In genomic region chr18:23936371-23936958, GRCh38 we compare ENCODE assay signal across 22 cellular contexts.
A peak's percentile ranks its signal among the peaks of the same experiment; 100 is the strongest.
DNase-seq lines count a peak whose midpoint lies in the region; ATAC-seq, FAIRE-seq and TF ChIP-seq lines count a peak whose summit lies in the region.
"Had no signal": no experiment of that assay in that cellular context is flagged by ENCODE, and none has a peak within 500 bp of the region (broad histone marks: within the 10 kb centered on the region; RNA-seq: fewer than 3 reads in every experiment).

No MANE protein-coding gene starts in this region.

- POLR2A ChIA-PET in IMR-90 (lab: Charles Lee; ENCODE audit: unreplicated experiment), result no interaction called here
- POLR2A ChIA-PET in GM12878 (lab: Charles Lee), result interaction anchor here (0.9 kb wide), 1 partner anchor 9 kb away, joined by 5 read pairs; no protein-coding TSS in a partner anchor

- H3K4me2 ChIP-seq in IMR-90 (ENCODE audit: low read depth, low read length) (no peak overlapping the region), GM12878 (ENCODE audit: control insufficient read depth, insufficient read depth) (no peak overlapping the region)
- H3K4me2 ChIP-seq: smooth muscle cell had no signal

- H3K27ac Mint-ChIP-seq in activated naive CD8-positive, alpha-beta T cell, result peak overlapping the region; percentile 46
- no peak overlapping the region for H3K27ac Mint-ChIP-seq in activated naive CD8-positive, alpha-beta T cell treated with anti-CD3 and anti-CD28 coated beads, Interleukin-2, amount 50 U/mL, for 24 hours
- H3K27ac Mint-ChIP-seq in stimulated activated naive B cell treated with anti-CD40 and anti-IgM and Interleukin-4, amounts not matched to agents 10 μg/mL and 1 μg/mL and 100 μg/mL, for 72 hours, result peak overlapping the region; percentile 63
- H3K27ac Mint-ChIP-seq: activated B cell treated with CpG ODN at 0.5 μM for 24 hours had no signal

- no peaks in the 10 kb centered on the region for H3K79me1 ChIP-seq in IMR-90 (ENCODE audit: low read depth in 1 of 2, low read length in 2 of 2)

- SMC1A ChIA-PET in GM12878 (lab: Charles Lee; ENCODE audit: uncharacterized antibody, unreplicated experiment), result interaction anchor here (0.8 to 1.7 kb wide), 3 partner anchors 9 to 310 kb away, joined by 3 to 6 read pairs (median 3); no protein-coding TSS in a partner anchor

- CTCF ChIA-PET in IMR-90 (lab: Yijun Ruan, JAX) (no interaction called here), GM12878 (lab: Yijun Ruan, JAX) (interaction anchor here (2.0 kb wide), 1 partner anchor 18 kb away, joined by 7 read pairs; no protein-coding TSS in a partner anchor)

- H3K9me1 ChIP-seq in IMR-90 (ENCODE audit: insufficient read depth, low read length), result no peaks in the 10 kb centered on the region

- H2AK9ac ChIP-seq in IMR-90 (replicated peaks; ENCODE audit: low read depth, low read length, poor library complexity), result no peak overlapping the region

- H2AFZ ChIP-seq in IMR-90 (replicated peaks; ENCODE audit: low read length, poor library complexity) (no peak overlapping the region), GM12878 (ENCODE audit: control insufficient read depth, low read depth, low read length) (no peak overlapping the region)

- H2BK15ac ChIP-seq in IMR-90 (ENCODE audit: low read depth, low read length), result 0 out of 3 replicates have a peak overlapping the region, but pooled peaks have one; percentile 26

- H3K14ac ChIP-seq in IMR-90 (replicated peaks; ENCODE audit: low read depth, low read length), result no peak overlapping the region

- intact Hi-C loops in IMR-90 (cut with micrococcal nuclease), result no loop called here
- intact Hi-C loops in GM12878 (cut with micrococcal nuclease; ENCODE audit: unreplicated experiment), result no loop called here

- H4K20me1 ChIP-seq in IMR-90 (ENCODE audit: insufficient read depth, low read length), result no peaks in the 10 kb centered on the region
- H4K20me1 ChIP-seq in GM12878 (ENCODE audit: control insufficient read depth, insufficient read depth), result no peaks in the 10 kb centered on the region

- H3K4me3 ChIP-seq in IMR-90 (ENCODE audit: insufficient read depth, low read depth, low read length) (no peak overlapping the region), GM12878 (no peak overlapping the region)
- H3K4me3 ChIP-seq: left ventricle myocardium inferior, smooth muscle cell, vagina had no signal

- no peak overlapping the region for H4K8ac ChIP-seq in IMR-90 (ENCODE audit: low read depth in 2 of 2, low read length in 2 of 2)

- H3K4me3 Mint-ChIP-seq in activated naive CD8-positive, alpha-beta T cell, result no peak overlapping the region
- H3K4me3 Mint-ChIP-seq in activated naive CD8-positive, alpha-beta T cell treated with anti-CD3 and anti-CD28 coated beads, Interleukin-2, amount 50 U/mL, for 24 hours, result no peak overlapping the region
- no peak overlapping the region for H3K4me3 Mint-ChIP-seq in stimulated activated naive B cell treated with anti-CD40 and anti-IgM and Interleukin-4, amounts not matched to agents 10 μg/mL and 1 μg/mL and 100 μg/mL, for 72 hours
- H3K4me3 Mint-ChIP-seq: activated B cell treated with CpG ODN at 0.5 μM for 24 hours had no signal

- TF ChIP-seq EP300 in GM12878 (IDR thresholded peaks at IDR 0.05; ENCODE audit: borderline replicate concordance in 1 of 2, control insufficient read depth in 1 of 2, low read depth in 2 of 2, low read length in 2 of 2), result no peak

- H3K36me3 ChIP-seq in IMR-90 (ENCODE audit: control insufficient read depth, insufficient read depth, low read length) (no peaks in the 10 kb centered on the region), GM12878 (ENCODE audit: control insufficient read depth in 2 of 2, insufficient read depth in 2 of 2, low read length in 1 of 2) (no peaks in the 10 kb centered on the region)

- no peak overlapping the region for H3K56ac ChIP-seq in IMR-90 (ENCODE audit: extremely low read depth, insufficient read depth, low read length)

- H3K18ac ChIP-seq in IMR-90 (ENCODE audit: low read depth, low read length), result no peak overlapping the region

- H3K9ac ChIP-seq in IMR-90 (ENCODE audit: low read depth, low read length), result no peak overlapping the region
- H3K9ac ChIP-seq in GM12878 (ENCODE audit: control insufficient read depth, insufficient read depth, low read length), result no peak overlapping the region

- H3K27me3 Mint-ChIP-seq in activated naive CD8-positive, alpha-beta T cell, result no peaks in the 10 kb centered on the region
- H3K27me3 Mint-ChIP-seq in activated naive CD8-positive, alpha-beta T cell treated with anti-CD3 and anti-CD28 coated beads, Interleukin-2, amount 50 U/mL, for 24 hours, result no peaks in the 10 kb centered on the region
- no peaks in the 10 kb centered on the region for H3K27me3 Mint-ChIP-seq in stimulated activated naive B cell treated with anti-CD40 and anti-IgM and Interleukin-4, amounts not matched to agents 10 μg/mL and 1 μg/mL and 100 μg/mL, for 72 hours
- H3K27me3 Mint-ChIP-seq: activated B cell treated with CpG ODN at 0.5 μM for 24 hours had no signal

- BruUV-seq in IMR-90 (replicated peaks; lab: Mats Ljungman, UMichigan), result no TSS peak
- BruUV-seq in GM12878 (replicated peaks; lab: Mats Ljungman, UMichigan), result no TSS peak

- no peak overlapping the region for H3K27ac ChIP-seq in IMR-90 (ENCODE audit: insufficient read depth, low read length)
- no peak overlapping the region for H3K27ac ChIP-seq in GM12878 (ENCODE audit: control insufficient read depth, insufficient read depth)
- H3K27ac ChIP-seq: left ventricle myocardium inferior, vagina had no signal

- 67% methylated on average over 1 of the region's 6 CpGs; no CpG with 5 or more reads in 1 of the 2 experiments for whole genome bisulfite sequencing in IMR-90 (ENCODE audit: extremely low coverage in 2 of 2, insufficient read length in 1 of 2), 2 experiments
- WGBS in GM12878 (ENCODE audit: insufficient coverage, insufficient replicate concordance, low lambda C conversion rate, missing lambda C conversion rate), result 52% methylated on average over 6 of the region's 6 CpGs

- H3K23ac ChIP-seq in IMR-90 (ENCODE audit: low read depth, low read length), result no peak overlapping the region

- RAD21 ChIA-PET in GM12878 (lab: Charles Lee; ENCODE audit: unreplicated experiment), result interaction anchor here (1.0 kb wide), 2 partner anchors 13 to 16 kb away, joined by 3 to 4 read pairs; no protein-coding TSS in a partner anchor

- in situ Hi-C loops in IMR-90 (cut with MboI; ENCODE audit: low sequenced_read_pairs), result no loop called here
- in situ Hi-C loops in GM12878 (cut with MboI), result no loop called here

- no peaks in the 10 kb centered on the region for H3K9me3 ChIP-seq in IMR-90 (ENCODE audit: control insufficient read depth, insufficient read depth, low read length)
- H3K9me3 ChIP-seq in GM12878 (replicated peaks; ENCODE audit: control insufficient read depth, insufficient read depth, low read length), result no peaks in the 10 kb centered on the region; the same call in 2 of the 3 replicates
- H3K9me3 ChIP-seq: left ventricle myocardium inferior, vagina had no signal

- H4K5ac ChIP-seq in IMR-90 (ENCODE audit: low read depth, low read length), result no peak overlapping the region

- H2BK120ac ChIP-seq in IMR-90 (ENCODE audit: low read depth, low read length), result no peak overlapping the region; the same call in 1 of the 2 replicates

- H3K36me3 Mint-ChIP-seq in activated naive CD8-positive, alpha-beta T cell, result no peaks in the 10 kb centered on the region
- no peaks in the 10 kb centered on the region for H3K36me3 Mint-ChIP-seq in activated naive CD8-positive, alpha-beta T cell treated with anti-CD3 and anti-CD28 coated beads, Interleukin-2, amount 50 U/mL, for 24 hours (ENCODE audit: low read depth)
- no peaks in the 10 kb centered on the region for H3K36me3 Mint-ChIP-seq in stimulated activated naive B cell treated with anti-CD40 and anti-IgM and Interleukin-4, amounts not matched to agents 10 μg/mL and 1 μg/mL and 100 μg/mL, for 72 hours

- peaks cover 51% of the 10 kb centered on the region for H3K4me1 Mint-ChIP-seq in activated naive CD8-positive, alpha-beta T cell (ENCODE audit: low read depth)
- peaks cover 38% of the 10 kb centered on the region for H3K4me1 Mint-ChIP-seq in activated naive CD8-positive, alpha-beta T cell treated with anti-CD3 and anti-CD28 coated beads, Interleukin-2, amount 50 U/mL, for 24 hours
- peaks cover 12 to 31% of the 10 kb centered on the region in 2 donors for H3K4me1 Mint-ChIP-seq in stimulated activated naive B cell treated with anti-CD40 and anti-IgM and Interleukin-4, amounts not matched to agents 10 μg/mL and 1 μg/mL and 100 μg/mL, for 72 hours

- H3K4ac ChIP-seq in IMR-90 (ENCODE audit: low read depth, low read length), result no peak overlapping the region

- dilution Hi-C loops in IMR-90 (cut with HindIII; ENCODE audit: low sequenced_read_pairs, unreplicated experiment), result no loop called here

- no peak overlapping the region for H2BK5ac ChIP-seq in IMR-90 (ENCODE audit: low read depth, low read length, poor library complexity, severe bottlenecking)

- H3K4me1 ChIP-seq in IMR-90 (ENCODE audit: control insufficient read depth, insufficient read depth, low read length) (no peaks in the 10 kb centered on the region), GM12878 (ENCODE audit: control insufficient read depth, insufficient read depth, low read length) (peaks cover 28% of the 10 kb centered on the region)
- H3K4me1 ChIP-seq: vagina had no signal

- no peak overlapping the region for H2BK20ac ChIP-seq in IMR-90 (ENCODE audit: low read depth, low read length)

- FAIRE-seq in GM12878 (lab: Jason Lieb, UNC), result no peak
- FAIRE-seq in GM12892 (lab: Jason Lieb, UNC), result no peak
- FAIRE-seq: H54 had no signal

- no peak for ATAC-seq in activated naive CD8-positive, alpha-beta T cell treated with anti-CD3 and anti-CD28 coated beads, Interleukin-2, amount 50 U/mL, for 24 hours
- ATAC-seq in IMR-90 (ENCODE audit: low read depth), result no peak
- peak; percentile 23; the same call in 1 of the 3 replicates for ATAC-seq in GM12878
- ATAC-seq in stimulated activated naive B cell treated with anti-CD40 and anti-IgM and Interleukin-4, amounts not matched to agents 10 μg/mL and 1 μg/mL and 100 μg/mL, for 72 hours (replicated peaks), result no peak
- ATAC-seq in GM21367 (IDR thresholded peaks at IDR 0.05; ENCODE audit: unreplicated experiment), result no peak
- no peak for ATAC-seq in GM21526 (IDR thresholded peaks at IDR 0.05; ENCODE audit: low FRiP score, unreplicated experiment)

- H4K91ac ChIP-seq in IMR-90 (ENCODE audit: insufficient read depth, low read depth, low read length), result no peak overlapping the region

- no peaks in the 10 kb centered on the region for H3K79me2 ChIP-seq in GM12878 (ENCODE audit: control insufficient read depth, insufficient read depth, low read length)

- no peak overlapping the region for H2AK5ac ChIP-seq in IMR-90 (ENCODE audit: low read depth, low read length)

- no peak for DNase-seq in activated naive CD8-positive, alpha-beta T cell treated with anti-CD3 and anti-CD28 coated beads, Interleukin-2, amount 50 U/mL, for 24 hours
- DNase-seq in IMR-90 (no peak), GM12878 (ENCODE audit: low read depth, low spot score) (no peak), GM12892 (ENCODE audit: insufficient read length) (no peak)
- DNase-seq in stimulated activated naive B cell treated with anti-CD40 and anti-IgM and Interleukin-4, amounts not matched to agents 10 μg/mL and 1 μg/mL and 100 μg/mL, for 72 hours, result no peak
- DNase-seq: activated B cell treated with CpG ODN at 0.5 μM for 24 hours; activated effector memory CD4-positive, alpha-beta T cell treated with anti-CD3 and anti-CD28 coated beads, Interleukin-2, amount 50 U/mL, for 16 hours; aorta; cerebellar nuclear complex; effector CD8-positive, alpha-beta T cell; left ventricle myocardium inferior; NCI-H2171; NCI-H69; SHP77 treated with DMSO at 0.1 percent for 48 hours; stimulated activated CD4-positive, alpha-beta T cell treated with anti-CD3 and anti-CD28 coated beads, Interleukin-4, amount 100 ng/mL, for 24 hours had no signal

- no peaks in the 10 kb centered on the region for H3K9me3 Mint-ChIP-seq in activated naive CD8-positive, alpha-beta T cell (ENCODE audit: low read depth)
- H3K9me3 Mint-ChIP-seq in activated naive CD8-positive, alpha-beta T cell treated with anti-CD3 and anti-CD28 coated beads, Interleukin-2, amount 50 U/mL, for 24 hours, result no peaks in the 10 kb centered on the region
- H3K9me3 Mint-ChIP-seq in stimulated activated naive B cell treated with anti-CD40 and anti-IgM and Interleukin-4, amounts not matched to agents 10 μg/mL and 1 μg/mL and 100 μg/mL, for 72 hours, result no peaks in the 10 kb centered on the region
- H3K9me3 Mint-ChIP-seq: activated B cell treated with CpG ODN at 0.5 μM for 24 hours; T-helper 1 cell treated with Interleukin-12 subunit alpha and Interleukin-12 subunit beta and Interleukin-4 antibody, amounts not matched to agents 30 μg/mL and 1 μg/mL, for 36 hours had no signal

- TF ChIP-seq RAD21 in IMR-90 (IDR thresholded peaks at IDR 0.05; ENCODE audit: low read length) (no peak), GM12878 (IDR thresholded peaks at IDR 0.05; ENCODE audit: insufficient read depth, low read depth, low read length) (no peak)

- TF ChIP-seq CTCF in IMR-90 (conservative IDR thresholded peaks at IDR 0.05; ENCODE audit: low read depth, low read length) (no peak), GM12878 (IDR thresholded peaks at IDR 0.05 in 2 of 3, conservative IDR thresholded peaks at IDR 0.05 in 1 of 3; ENCODE audit: control insufficient read depth in 2 of 3, extremely low read depth in 1 of 3, insufficient read depth in 1 of 3, low read depth in 3 of 3, low read length in 3 of 3) (no peak)

- no peak for TF ChIP-seq POLR2A in IMR-90 (IDR thresholded peaks at IDR 0.05; ENCODE audit: low read depth, low read length)
- no peak for TF ChIP-seq POLR2A in GM12878 (IDR thresholded peaks at IDR 0.05; ENCODE audit: low read depth, low read length)
- TF ChIP-seq POLR2A in GM12892 (IDR thresholded peaks at IDR 0.05; ENCODE audit: low read depth, low read length), result no peak

- H3K27me3 ChIP-seq in IMR-90 (ENCODE audit: control insufficient read depth, insufficient read depth, low read length) (no peaks in the 10 kb centered on the region; the same call in 1 of the 2 replicates), GM12878 (replicated peaks in 1 of 2; ENCODE audit: control insufficient read depth in 2 of 2, insufficient read depth in 2 of 2, low read length in 1 of 2) (no peaks in the 10 kb centered on the region)
- H3K27me3 ChIP-seq: vagina had no signal
